In the genomic region with DNA sequence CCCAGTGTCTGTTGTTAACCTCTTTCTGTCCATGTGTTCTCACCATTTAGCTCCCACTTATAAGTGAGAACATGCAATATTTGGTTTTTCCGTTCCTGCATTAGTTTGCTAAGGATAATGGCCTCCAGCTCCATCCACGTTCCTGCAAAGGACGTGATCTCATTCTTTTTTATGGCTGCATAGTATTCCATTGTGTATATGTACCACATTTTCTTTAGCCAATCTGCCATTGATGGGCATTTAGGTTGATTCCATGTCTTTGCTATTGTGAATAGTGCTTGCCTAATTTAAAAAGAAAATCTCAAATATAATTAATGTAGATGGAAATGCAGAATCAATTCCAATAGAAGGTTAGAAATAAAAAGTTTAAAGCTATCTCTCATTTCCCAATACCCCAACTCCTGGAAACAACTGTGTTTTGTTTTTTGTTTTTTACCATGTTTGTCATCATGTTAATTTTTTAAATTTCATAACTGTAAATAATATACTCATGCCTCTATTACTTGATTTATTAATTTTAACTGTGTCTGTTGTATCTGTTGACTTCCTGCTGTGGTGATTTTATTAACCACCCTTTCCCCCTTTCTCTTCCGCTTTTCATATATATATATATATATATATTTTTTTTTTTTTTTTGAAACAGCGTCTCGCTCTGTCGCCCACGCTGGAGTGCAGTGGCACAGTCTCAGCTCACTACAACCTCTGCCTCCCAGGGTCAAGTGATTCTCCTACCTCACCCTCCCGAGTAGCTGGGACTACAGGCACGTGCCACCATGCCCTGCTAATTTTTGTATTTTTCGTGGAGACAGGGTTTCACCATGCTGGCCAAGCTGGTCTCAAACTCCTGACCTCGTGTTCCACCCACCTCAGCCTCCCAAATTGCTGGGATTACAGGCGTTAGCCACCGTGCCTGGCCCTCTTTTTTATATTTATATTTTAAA, we compare ENCODE assay signal across 1 cellular context.
TF ChIP-seq lines count a peak whose summit lies in the region.

No MANE protein-coding gene starts in this region.

TF ChIP-seq in HEK293, 187 proteins besides CTCF, POLR2A, EP300 and RAD21:
- TF ChIP-seq ZNF580 (tag by site-specific recombination; IDR thresholded peaks at IDR 0.05) (peak; percentile 11; the same call in 1 of the 2 replicates), ZNF146 (tag by site-specific recombination; IDR thresholded peaks at IDR 0.05) (peak; percentile 99)
- TF ChIP-seq, protein P1, sequence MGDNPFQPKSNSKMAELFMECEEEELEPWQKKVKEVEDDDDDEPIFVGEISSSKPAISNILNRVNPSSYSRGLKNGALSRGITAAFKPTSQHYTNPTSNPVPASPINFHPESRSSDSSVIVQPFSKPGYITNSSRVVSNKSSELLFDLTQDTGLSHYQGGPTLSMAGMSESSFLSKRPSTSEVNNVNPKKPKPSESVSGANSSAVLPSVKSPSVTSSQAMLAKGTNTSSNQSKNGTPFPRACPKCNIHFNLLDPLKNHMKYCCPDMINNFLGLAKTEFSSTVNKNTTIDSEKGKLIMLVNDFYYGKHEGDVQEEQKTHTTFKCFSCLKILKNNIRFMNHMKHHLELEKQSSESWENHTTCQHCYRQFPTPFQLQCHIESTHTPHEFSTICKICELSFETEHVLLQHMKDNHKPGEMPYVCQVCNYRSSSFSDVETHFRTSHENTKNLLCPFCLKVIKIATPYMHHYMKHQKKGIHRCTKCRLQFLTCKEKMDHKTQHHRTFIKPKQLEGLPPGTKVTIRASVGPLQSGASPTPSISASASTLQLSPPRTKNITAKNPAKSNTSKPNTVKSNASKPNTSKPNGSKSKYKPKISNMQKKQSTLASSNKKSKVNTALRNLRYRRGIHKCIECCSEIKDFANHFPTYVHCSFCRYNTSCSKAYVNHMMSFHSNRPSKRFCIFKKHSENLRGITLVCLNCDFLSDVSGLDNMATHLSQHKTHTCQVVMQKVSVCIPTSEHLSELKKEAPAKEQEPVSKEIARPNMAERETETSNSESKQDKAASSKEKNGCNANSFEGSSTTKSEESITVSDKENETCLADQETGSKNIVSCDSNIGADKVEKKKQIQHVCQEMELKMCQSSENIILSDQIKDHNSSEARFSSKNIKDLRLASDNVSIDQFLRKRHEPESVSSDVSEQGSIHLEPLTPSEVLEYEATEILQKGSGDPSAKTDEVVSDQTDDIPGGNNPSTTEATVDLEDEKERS (tag by site-specific recombination; IDR thresholded peaks at IDR 0.05) = peak; percentile 82
